23 cellular contexts compared by ENCODE assay signal in the genomic region with DNA sequence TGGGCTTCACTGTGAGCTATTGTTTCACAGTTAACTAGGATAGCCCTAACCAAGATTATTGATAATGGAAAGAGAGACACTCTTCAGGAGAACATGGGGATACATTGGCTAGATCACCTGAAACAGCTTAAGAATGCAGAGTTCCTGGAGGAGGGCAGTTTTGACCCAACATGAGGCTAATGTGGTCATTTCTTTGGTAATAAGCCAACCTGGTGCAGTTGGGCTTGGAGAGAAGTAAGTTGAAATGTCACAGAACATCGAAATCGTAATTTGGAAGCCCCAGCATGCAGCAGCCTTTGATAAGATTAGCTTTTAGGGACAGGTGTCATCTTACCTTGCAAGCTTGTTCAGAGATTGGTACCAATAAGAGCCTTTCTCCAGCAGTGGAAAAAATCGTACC.
"Had no signal": no experiment of that assay in that cellular context is flagged by ENCODE, and none has a peak within 500 bp of the region (broad histone marks: within the 10 kb centered on the region; RNA-seq: fewer than 3 reads in every experiment).

No MANE protein-coding gene starts in this region.

- H3K27ac ChIP-seq: colonic mucosa, coronary artery, dorsolateral prefrontal cortex, epithelial cell of prostate, esophagus muscularis mucosa, esophagus squamous epithelium, foreskin keratinocyte, gastrocnemius medialis, gastroesophageal sphincter, heart left ventricle, heart right ventricle had no signal

- H3K27me3 ChIP-seq: colonic mucosa, esophagus muscularis mucosa, esophagus squamous epithelium, foreskin keratinocyte, gastrocnemius medialis, gastroesophageal sphincter, heart left ventricle, heart right ventricle had no signal

- H3K4me3 ChIP-seq: colonic mucosa, coronary artery, dorsolateral prefrontal cortex, esophagus muscularis mucosa, esophagus squamous epithelium, gastrocnemius medialis, gastroesophageal sphincter, heart left ventricle, heart right ventricle had no signal

- H3K27me3 Mint-ChIP-seq: dendritic cell treated with granulocyte-macrophage colony-stimulating factor and Interleukin-4, amounts not matched to agents 40 ng/mL and 50 ng/mL, for 4 days; effector memory CD8-positive, alpha-beta T cell had no signal

- H3K36me3 ChIP-seq: colonic mucosa, esophagus muscularis mucosa, esophagus squamous epithelium, gastrocnemius medialis, gastroesophageal sphincter, heart left ventricle, heart right ventricle had no signal

- DNase-seq: colonic mucosa; cortex of kidney; dermis blood vessel endothelial cell; dorsolateral prefrontal cortex; effector CD4-positive, alpha-beta T cell; effector CD8-positive, alpha-beta T cell; effector memory CD4-positive, alpha-beta T cell; effector memory CD8-positive, alpha-beta T cell; erythroblast; esophagus squamous epithelium; foreskin fibroblast; foreskin keratinocyte; foreskin melanocyte; gastrocnemius medialis; glutamatergic neuron; head of caudate nucleus; heart left ventricle; heart right ventricle had no signal

- H3K27ac Mint-ChIP-seq: dendritic cell treated with granulocyte-macrophage colony-stimulating factor and Interleukin-4, amounts not matched to agents 40 ng/mL and 50 ng/mL, for 4 days; effector memory CD8-positive, alpha-beta T cell had no signal

- H3K4me3 Mint-ChIP-seq: dendritic cell treated with granulocyte-macrophage colony-stimulating factor and Interleukin-4, amounts not matched to agents 40 ng/mL and 50 ng/mL, for 4 days; effector memory CD8-positive, alpha-beta T cell had no signal

- H3K9me3 ChIP-seq: colonic mucosa, esophagus squamous epithelium, gastrocnemius medialis, gastroesophageal sphincter had no signal

- H3K4me1 ChIP-seq: colonic mucosa, esophagus squamous epithelium, foreskin keratinocyte, gastrocnemius medialis had no signal
